Comparison of ENCODE assay signal across 9 cellular contexts in genomic region chr5:40831346-40832210, GRCh38. TPM values are rescaled to one million over a fixed set of nuclear protein-coding genes. Genes with fewer than 3 reads are reported as not detected.
DNase-seq lines count a peak whose midpoint lies in the region; ATAC-seq and TF ChIP-seq lines count a peak whose summit lies in the region.
"Had no signal": no experiment of that assay in that cellular context is flagged by ENCODE, and none has a peak within 500 bp of the region (broad histone marks: within the 10 kb centered on the region; RNA-seq: fewer than 3 reads in every experiment).

No MANE protein-coding gene starts in this region.

- intact Hi-C loops in activated CD4-positive, alpha-beta memory T cell treated with anti-CD3 and anti-CD28 coated beads for 36 hours (cut with micrococcal nuclease): loop anchor here (1.0 to 10.0 kb wide), 5 partner anchors 18 to 917 kb away; partner anchors contain the start of gene PTGER4
- intact Hi-C loops in naive thymus-derived CD4-positive, alpha-beta T cell (cut with micrococcal nuclease): loop anchor here in 1 of 2 donors (10.0 kb wide), 3 partner anchors 447 to 1757 kb away; partner anchors contain the start of genes RICTOR and RIMOC1
- intact Hi-C loops in transverse colon (cut with DNase I; ENCODE audit: low total_unique reads): no loop called here

- TF ChIP-seq EP300 in transverse colon (IDR thresholded peaks at IDR 0.05; ENCODE audit: low read depth): no peak

- no peaks in the 10 kb centered on the region for H3K9me3 Mint-ChIP-seq in activated CD4-positive, alpha-beta memory T cell treated with anti-CD3 and anti-CD28 coated beads for 36 hours
- H3K9me3 Mint-ChIP-seq in naive thymus-derived CD4-positive, alpha-beta T cell: peaks cover 0 to under 1% (median 0%) of the 10 kb centered on the region in 11 donors

- CTCF ChIA-PET in activated CD4-positive, alpha-beta memory T cell treated with anti-CD3 and anti-CD28 coated beads for 36 hours (lab: Charles Lee): interaction anchor here (2.2 kb wide), 1 partner anchor 77 kb away, joined by 8 read pairs; no protein-coding TSS in a partner anchor
- CTCF ChIA-PET in naive thymus-derived CD4-positive, alpha-beta T cell (lab: Charles Lee): interaction anchor here (1.1 kb wide), 1 partner anchor 50 kb away, joined by 3 read pairs; no protein-coding TSS in a partner anchor

- H3K36me3 Mint-ChIP-seq in activated CD4-positive, alpha-beta memory T cell treated with anti-CD3 and anti-CD28 coated beads for 36 hours: peaks cover 85% of the 10 kb centered on the region
- peaks cover 25 to 70% (median 54%) of the 10 kb centered on the region in 5 donors for H3K36me3 Mint-ChIP-seq in naive thymus-derived CD4-positive, alpha-beta T cell

- H3K4me3 ChIP-seq in naive thymus-derived CD4-positive, alpha-beta T cell (ENCODE audit: low read length): no peak overlapping the region
- H3K4me3 ChIP-seq in transverse colon: no peak overlapping the region

- H3K4me1 ChIP-seq in naive thymus-derived CD4-positive, alpha-beta T cell (ENCODE audit: control insufficient read depth in 2 of 2, insufficient read depth in 2 of 2, low read length in 2 of 2): peaks cover 11 to 23% of the 10 kb centered on the region in 2 donors
- peaks cover 11 to 23% (median 13%) of the 10 kb centered on the region in 4 donors for H3K4me1 ChIP-seq in transverse colon

- peaks cover 37 to 66% (median 49%) of the 10 kb centered on the region in 3 experiments for H3K36me3 ChIP-seq in naive thymus-derived CD4-positive, alpha-beta T cell (ENCODE audit: control insufficient read depth in 2 of 3, insufficient read depth in 3 of 3, low read length in 3 of 3)
- peaks cover 0 to 57% (median 22%) of the 10 kb centered on the region in 4 donors for H3K36me3 ChIP-seq in transverse colon

- 52 to 68% methylated on average over 4 of the region's 4 CpGs for WGBS in transverse colon (ENCODE audit: low coverage in 1 of 2), 2 donors

- peak overlapping the region; percentile 100 for H3K27ac Mint-ChIP-seq in activated CD4-positive, alpha-beta memory T cell treated with anti-CD3 and anti-CD28 coated beads for 36 hours
- peak overlapping the region in 8 of 9 donors; percentile 1 to 87 (median 62) for H3K27ac Mint-ChIP-seq in naive thymus-derived CD4-positive, alpha-beta T cell

- H3K27ac ChIP-seq in naive thymus-derived CD4-positive, alpha-beta T cell (ENCODE audit: low read depth, low read length): peak overlapping the region; percentile 31
- no peak overlapping the region for H3K27ac ChIP-seq in transverse colon

- no peak for TF ChIP-seq POLR2A in transverse colon (IDR thresholded peaks at IDR 0.05)

- peak; percentile 61 for DNase-seq in activated CD4-positive, alpha-beta memory T cell treated with anti-CD3 and anti-CD28 coated beads for 36 hours
- DNase-seq in naive thymus-derived CD4-positive, alpha-beta T cell: no peak
- DNase-seq in transverse colon (no peak), SW480 (ENCODE audit: low spot score) (no peak)
- DNase-seq: NCI-H1417 treated with DMSO at 0.1 percent for 48 hours had no signal

- no peak for TF ChIP-seq CTCF in transverse colon (IDR thresholded peaks at IDR 0.05)

- in situ Hi-C loops in transverse colon (cut with MboI; ENCODE audit: low pct_ligation_motif_present in 1 of 4, low pct_unique_long_range_greater_than_20kb in 1 of 4, low sequenced_read_pairs in 3 of 4): no loop called here

- H3K9me3 ChIP-seq in naive thymus-derived CD4-positive, alpha-beta T cell (ENCODE audit: control insufficient read depth in 2 of 3, low read length in 3 of 3): no peaks in the 10 kb centered on the region
- H3K9me3 ChIP-seq in transverse colon: no peaks in the 10 kb centered on the region

- ATAC-seq in GM18520 (IDR thresholded peaks at IDR 0.05; ENCODE audit: unreplicated experiment) (peak; percentile 32), HG02884 (IDR thresholded peaks at IDR 0.05; ENCODE audit: unreplicated experiment) (peak; percentile 30), GM18511 (IDR thresholded peaks at IDR 0.05; ENCODE audit: unreplicated experiment) (no peak), HG03280 (IDR thresholded peaks at IDR 0.05; ENCODE audit: unreplicated experiment) (no peak)
- ATAC-seq in naive thymus-derived CD4-positive, alpha-beta T cell: no peak

- H3K4me1 Mint-ChIP-seq in activated CD4-positive, alpha-beta memory T cell treated with anti-CD3 and anti-CD28 coated beads for 36 hours (ENCODE audit: low read depth): peaks cover 74% of the 10 kb centered on the region
- peaks cover 24 to 69% (median 54%) of the 10 kb centered on the region in 7 donors for H3K4me1 Mint-ChIP-seq in naive thymus-derived CD4-positive, alpha-beta T cell

- POLR2A ChIA-PET in activated CD4-positive, alpha-beta memory T cell treated with anti-CD3 and anti-CD28 coated beads for 36 hours (lab: Charles Lee): interaction anchor here (0.6 to 2.7 kb wide), 17 partner anchors 8 to 346 kb away, joined by 3 to 15 read pairs (median 4); partner anchors contain the start of genes PRKAA1, PTGER4 and TTC33
- POLR2A ChIA-PET in naive thymus-derived CD4-positive, alpha-beta T cell (lab: Charles Lee): interaction anchor here (0.8 to 1.4 kb wide), 3 partner anchors 11 to 149 kb away, joined by 3 read pairs; no protein-coding TSS in a partner anchor

- peak overlapping the region; percentile 100 for H3K4me3 Mint-ChIP-seq in activated CD4-positive, alpha-beta memory T cell treated with anti-CD3 and anti-CD28 coated beads for 36 hours
- peak overlapping the region in 3 of 10 donors; percentile 4 to 93 (median 21) for H3K4me3 Mint-ChIP-seq in naive thymus-derived CD4-positive, alpha-beta T cell

- no peaks in the 10 kb centered on the region for H3K27me3 ChIP-seq in naive thymus-derived CD4-positive, alpha-beta T cell (ENCODE audit: control insufficient read depth in 2 of 2, insufficient read depth in 2 of 2, low read length in 2 of 2)
- H3K27me3 ChIP-seq in transverse colon: no peaks in the 10 kb centered on the region

- H3K27me3 Mint-ChIP-seq in activated CD4-positive, alpha-beta memory T cell treated with anti-CD3 and anti-CD28 coated beads for 36 hours: no peaks in the 10 kb centered on the region
- H3K27me3 Mint-ChIP-seq in naive thymus-derived CD4-positive, alpha-beta T cell: no peaks in the 10 kb centered on the region

RNA-seq across cellular contexts. Expression of gene RPL37, which starts 3.4 kb away (rescaled TPM):
- total RNA-seq in activated CD4-positive, alpha-beta memory T cell treated with anti-CD3 and anti-CD28 coated beads for 36 hours: 1,000 to 10,000 TPM; 1,815 to 1,873 TPM
- 1,000 to 10,000 TPM; 1,642 to 2,808 (median 2,710) TPM for total RNA-seq in naive thymus-derived CD4-positive, alpha-beta T cell
- polyA plus RNA-seq in naive thymus-derived CD4-positive, alpha-beta T cell: 1,000 to 10,000 TPM; 1,657 to 2,827 TPM
- 100 to 1,000 TPM in 2 of 4 donors, 10 to 100 TPM in 2; 15.1 to 157 (median 90.5) TPM for total RNA-seq in transverse colon

RNA-seq across cellular contexts. Expression of gene CARD6, which starts 9.6 kb away (rescaled TPM):
- total RNA-seq in activated CD4-positive, alpha-beta memory T cell treated with anti-CD3 and anti-CD28 coated beads for 36 hours: 1 to 10 TPM; 1.4 to 1.7 TPM
- total RNA-seq in naive thymus-derived CD4-positive, alpha-beta T cell: 1 to 10 TPM; 1.2 to 5.3 (median 2.9) TPM
- polyA plus RNA-seq in naive thymus-derived CD4-positive, alpha-beta T cell: 1 to 10 TPM; 2.3 to 3.2 TPM
- total RNA-seq in transverse colon: 1 to 10 TPM in 3 of 4 donors, under 1 TPM in 1; 0.60 to 4.4 (median 3.0) TPM

RNA-seq across cellular contexts. Expression of gene PRKAA1, which starts 33.4 kb away (rescaled TPM):
- 10 to 100 TPM; 54.4 to 55.6 TPM for total RNA-seq in activated CD4-positive, alpha-beta memory T cell treated with anti-CD3 and anti-CD28 coated beads for 36 hours
- 100 to 1,000 TPM in 1 of 5 experiments, 10 to 100 TPM in 4; 65.5 to 103 (median 98.1) TPM for total RNA-seq in naive thymus-derived CD4-positive, alpha-beta T cell
- polyA plus RNA-seq in naive thymus-derived CD4-positive, alpha-beta T cell: 10 to 100 TPM; 38.3 to 49.2 TPM
- 100 to 1,000 TPM in 3 of 4 donors, 10 to 100 TPM in 1; 79.3 to 262 (median 112) TPM for total RNA-seq in transverse colon

Comparison
In these comparisons a context has a peak if more than half of its experiments do, and no peak if none do; other contexts are left out.
1. ATAC-seq: peak in GM18520 (single experiment) and HG02884 (single experiment); none in naive thymus-derived CD4-positive, alpha-beta T cell (single experiment), GM18511 (single experiment) and HG03280 (single experiment).
2. RNA of gene RPL37, which starts 3.4 kb away (total RNA-seq): 1,642 to 2,808 TPM in naive thymus-derived CD4-positive, alpha-beta T cell and 1,815 to 1,873 TPM in activated CD4-positive, alpha-beta memory T cell treated with anti-CD3 and anti-CD28 coated beads for 36 hours; 15.1 to 157 TPM in transverse colon; every median in the first group is over 10 times any median in the second.